Comparison of ENCODE assay signal across 1 cellular context in genomic region chr3:194135806-194136518, GRCh38.
A peak's percentile ranks its signal among the peaks of the same experiment; 100 is the strongest.
TF ChIP-seq lines count a peak whose summit lies in the region.

HES1 (plus strand) TSS chr3:194136148; CDS start chr3:194136381, 233 bp downstream.

TF ChIP-seq in H1, 55 proteins besides CTCF, POLR2A, EP300 and RAD21 (continued from another document):
- no peak for TF ChIP-seq KDM1A (IDR thresholded peaks at IDR 0.05; ENCODE audit: borderline replicate concordance, low read length)
- peak; percentile 71; the same call in 1 of the 2 replicates for TF ChIP-seq SP1 (IDR thresholded peaks at IDR 0.05; ENCODE audit: low read depth, low read length)
- TF ChIP-seq SIN3A (conservative IDR thresholded peaks at IDR 0.05 in 1 of 2, IDR thresholded peaks at IDR 0.05 in 1 of 2; ENCODE audit: low read depth in 1 of 2, low read length in 2 of 2): peak; percentile 94 to 95
- TF ChIP-seq, protein P1, sequence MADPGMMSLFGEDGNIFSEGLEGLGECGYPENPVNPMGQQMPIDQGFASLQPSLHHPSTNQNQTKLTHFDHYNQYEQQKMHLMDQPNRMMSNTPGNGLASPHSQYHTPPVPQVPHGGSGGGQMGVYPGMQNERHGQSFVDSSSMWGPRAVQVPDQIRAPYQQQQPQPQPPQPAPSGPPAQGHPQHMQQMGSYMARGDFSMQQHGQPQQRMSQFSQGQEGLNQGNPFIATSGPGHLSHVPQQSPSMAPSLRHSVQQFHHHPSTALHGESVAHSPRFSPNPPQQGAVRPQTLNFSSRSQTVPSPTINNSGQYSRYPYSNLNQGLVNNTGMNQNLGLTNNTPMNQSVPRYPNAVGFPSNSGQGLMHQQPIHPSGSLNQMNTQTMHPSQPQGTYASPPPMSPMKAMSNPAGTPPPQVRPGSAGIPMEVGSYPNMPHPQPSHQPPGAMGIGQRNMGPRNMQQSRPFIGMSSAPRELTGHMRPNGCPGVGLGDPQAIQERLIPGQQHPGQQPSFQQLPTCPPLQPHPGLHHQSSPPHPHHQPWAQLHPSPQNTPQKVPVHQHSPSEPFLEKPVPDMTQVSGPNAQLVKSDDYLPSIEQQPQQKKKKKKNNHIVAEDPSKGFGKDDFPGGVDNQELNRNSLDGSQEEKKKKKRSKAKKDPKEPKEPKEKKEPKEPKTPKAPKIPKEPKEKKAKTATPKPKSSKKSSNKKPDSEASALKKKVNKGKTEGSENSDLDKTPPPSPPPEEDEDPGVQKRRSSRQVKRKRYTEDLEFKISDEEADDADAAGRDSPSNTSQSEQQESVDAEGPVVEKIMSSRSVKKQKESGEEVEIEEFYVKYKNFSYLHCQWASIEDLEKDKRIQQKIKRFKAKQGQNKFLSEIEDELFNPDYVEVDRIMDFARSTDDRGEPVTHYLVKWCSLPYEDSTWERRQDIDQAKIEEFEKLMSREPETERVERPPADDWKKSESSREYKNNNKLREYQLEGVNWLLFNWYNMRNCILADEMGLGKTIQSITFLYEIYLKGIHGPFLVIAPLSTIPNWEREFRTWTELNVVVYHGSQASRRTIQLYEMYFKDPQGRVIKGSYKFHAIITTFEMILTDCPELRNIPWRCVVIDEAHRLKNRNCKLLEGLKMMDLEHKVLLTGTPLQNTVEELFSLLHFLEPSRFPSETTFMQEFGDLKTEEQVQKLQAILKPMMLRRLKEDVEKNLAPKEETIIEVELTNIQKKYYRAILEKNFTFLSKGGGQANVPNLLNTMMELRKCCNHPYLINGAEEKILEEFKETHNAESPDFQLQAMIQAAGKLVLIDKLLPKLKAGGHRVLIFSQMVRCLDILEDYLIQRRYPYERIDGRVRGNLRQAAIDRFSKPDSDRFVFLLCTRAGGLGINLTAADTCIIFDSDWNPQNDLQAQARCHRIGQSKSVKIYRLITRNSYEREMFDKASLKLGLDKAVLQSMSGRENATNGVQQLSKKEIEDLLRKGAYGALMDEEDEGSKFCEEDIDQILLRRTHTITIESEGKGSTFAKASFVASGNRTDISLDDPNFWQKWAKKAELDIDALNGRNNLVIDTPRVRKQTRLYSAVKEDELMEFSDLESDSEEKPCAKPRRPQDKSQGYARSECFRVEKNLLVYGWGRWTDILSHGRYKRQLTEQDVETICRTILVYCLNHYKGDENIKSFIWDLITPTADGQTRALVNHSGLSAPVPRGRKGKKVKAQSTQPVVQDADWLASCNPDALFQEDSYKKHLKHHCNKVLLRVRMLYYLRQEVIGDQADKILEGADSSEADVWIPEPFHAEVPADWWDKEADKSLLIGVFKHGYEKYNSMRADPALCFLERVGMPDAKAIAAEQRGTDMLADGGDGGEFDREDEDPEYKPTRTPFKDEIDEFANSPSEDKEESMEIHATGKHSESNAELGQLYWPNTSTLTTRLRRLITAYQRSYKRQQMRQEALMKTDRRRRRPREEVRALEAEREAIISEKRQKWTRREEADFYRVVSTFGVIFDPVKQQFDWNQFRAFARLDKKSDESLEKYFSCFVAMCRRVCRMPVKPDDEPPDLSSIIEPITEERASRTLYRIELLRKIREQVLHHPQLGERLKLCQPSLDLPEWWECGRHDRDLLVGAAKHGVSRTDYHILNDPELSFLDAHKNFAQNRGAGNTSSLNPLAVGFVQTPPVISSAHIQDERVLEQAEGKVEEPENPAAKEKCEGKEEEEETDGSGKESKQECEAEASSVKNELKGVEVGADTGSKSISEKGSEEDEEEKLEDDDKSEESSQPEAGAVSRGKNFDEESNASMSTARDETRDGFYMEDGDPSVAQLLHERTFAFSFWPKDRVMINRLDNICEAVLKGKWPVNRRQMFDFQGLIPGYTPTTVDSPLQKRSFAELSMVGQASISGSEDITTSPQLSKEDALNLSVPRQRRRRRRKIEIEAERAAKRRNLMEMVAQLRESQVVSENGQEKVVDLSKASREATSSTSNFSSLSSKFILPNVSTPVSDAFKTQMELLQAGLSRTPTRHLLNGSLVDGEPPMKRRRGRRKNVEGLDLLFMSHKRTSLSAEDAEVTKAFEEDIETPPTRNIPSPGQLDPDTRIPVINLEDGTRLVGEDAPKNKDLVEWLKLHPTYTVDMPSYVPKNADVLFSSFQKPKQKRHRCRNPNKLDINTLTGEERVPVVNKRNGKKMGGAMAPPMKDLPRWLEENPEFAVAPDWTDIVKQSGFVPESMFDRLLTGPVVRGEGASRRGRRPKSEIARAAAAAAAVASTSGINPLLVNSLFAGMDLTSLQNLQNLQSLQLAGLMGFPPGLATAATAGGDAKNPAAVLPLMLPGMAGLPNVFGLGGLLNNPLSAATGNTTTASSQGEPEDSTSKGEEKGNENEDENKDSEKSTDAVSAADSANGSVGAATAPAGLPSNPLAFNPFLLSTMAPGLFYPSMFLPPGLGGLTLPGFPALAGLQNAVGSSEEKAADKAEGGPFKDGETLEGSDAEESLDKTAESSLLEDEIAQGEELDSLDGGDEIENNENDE (IDR thresholded peaks at IDR 0.05; ENCODE audit: insufficient replicate concordance, low read length): no peak
- no peak for TF ChIP-seq RNF2 (IDR thresholded peaks at IDR 0.05; ENCODE audit: borderline replicate concordance, low read depth, low read length, missing control alignments, poor library complexity, severe bottlenecking)
- TF ChIP-seq BCL11A (IDR thresholded peaks at IDR 0.05; ENCODE audit: low read depth in 2 of 2, low read length in 2 of 2): no peak
- peak; percentile 66 for TF ChIP-seq CHD2 (IDR thresholded peaks at IDR 0.05; ENCODE audit: low read length)
- TF ChIP-seq TCF12 (IDR thresholded peaks at IDR 0.05; ENCODE audit: low read depth, low read length): 0 out of 2 replicates have a peak, but pooled peaks have one; percentile 3
- peak; percentile 79; the same call in 1 of the 2 replicates for TF ChIP-seq MAX (IDR thresholded peaks at IDR 0.05)
- peak; percentile 24; the same call in 1 of the 2 replicates for TF ChIP-seq YY1 (IDR thresholded peaks at IDR 0.05; ENCODE audit: low read depth, low read length)
- peak; percentile 15 for TF ChIP-seq SAP30 (IDR thresholded peaks at IDR 0.05; ENCODE audit: insufficient read depth, insufficient replicate concordance, low read length)
- TF ChIP-seq TAF1 (IDR thresholded peaks at IDR 0.05; ENCODE audit: low read depth, low read length): peak; percentile 97
- TF ChIP-seq BACH1 (IDR thresholded peaks at IDR 0.05; ENCODE audit: low read length): peak; percentile 64; the same call in 1 of the 2 replicates
- TF ChIP-seq NRF1 (IDR thresholded peaks at IDR 0.05; ENCODE audit: low read depth, low read length): no peak
- peak; percentile 61 to 94; a peak in 2 of 4 replicates for TF ChIP-seq HDAC2 (IDR thresholded peaks at IDR 0.05; ENCODE audit: borderline replicate concordance in 1 of 2, low read depth in 2 of 2, low read length in 2 of 2)
- TF ChIP-seq EGR1 (IDR thresholded peaks at IDR 0.05; ENCODE audit: borderline replicate concordance, low read depth, low read length): 0 out of 2 replicates have a peak, but pooled peaks have one; percentile 8
